Comparison of ENCODE assay signal across 14 cellular contexts in the genomic region with DNA sequence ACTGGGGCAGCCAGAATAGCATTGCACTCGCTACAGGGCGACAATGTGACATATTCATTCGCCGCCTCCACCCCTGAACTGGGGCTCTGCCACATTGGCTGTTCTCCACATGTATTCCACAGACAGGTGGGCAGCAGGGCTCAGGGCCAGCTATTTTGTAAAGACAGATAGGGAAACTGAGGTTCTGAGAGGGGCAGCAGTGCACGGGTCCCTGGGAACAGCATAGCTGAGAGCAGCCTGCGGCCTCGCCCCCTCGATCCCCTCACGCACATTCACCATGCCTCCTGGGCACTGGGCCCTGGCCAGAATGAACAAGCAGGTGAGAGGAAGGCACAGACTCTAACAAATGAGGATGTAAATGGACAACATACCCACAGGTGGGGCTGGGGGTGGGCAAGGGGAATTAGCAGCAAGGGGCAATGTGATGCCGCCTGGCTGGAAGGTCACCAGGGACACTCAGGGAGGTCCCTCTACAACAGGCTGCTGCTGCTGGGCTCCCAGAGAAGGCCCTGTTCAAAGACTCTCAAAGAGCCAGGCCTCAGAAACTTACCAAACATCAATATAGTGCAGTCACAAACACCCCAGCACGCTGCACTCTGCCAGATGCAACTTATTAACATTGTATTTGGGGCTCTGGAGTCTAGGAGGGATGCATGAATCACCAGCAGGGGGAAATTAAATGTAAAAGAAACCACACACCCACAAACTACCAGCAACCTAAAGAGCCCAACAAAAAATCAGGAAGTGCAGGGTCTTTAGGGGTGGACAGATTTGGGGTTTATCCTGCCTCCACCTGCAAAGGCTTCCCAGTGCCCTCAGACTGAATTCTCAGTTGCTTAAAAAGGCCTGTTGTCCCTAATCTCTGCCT.
A peak's percentile ranks its signal among the peaks of the same experiment; 100 is the strongest.
DNase-seq lines count a peak whose midpoint lies in the region; ATAC-seq and TF ChIP-seq lines count a peak whose summit lies in the region.
"Had no signal": no experiment of that assay in that cellular context is flagged by ENCODE, and none has a peak within 500 bp of the region (broad histone marks: within the 10 kb centered on the region; RNA-seq: fewer than 3 reads in every experiment).

No MANE protein-coding gene starts in this region.

- H3K9me3 Mint-ChIP-seq in activated CD4-positive, alpha-beta memory T cell treated with anti-CD3 and anti-CD28 coated beads, Interleukin-2, amount 10 ng/mL, durations not matched to agents 7 days and 5 days, result no peaks in the 10 kb centered on the region

- no peaks in the 10 kb centered on the region for H3K36me3 Mint-ChIP-seq in activated CD4-positive, alpha-beta memory T cell treated with anti-CD3 and anti-CD28 coated beads, Interleukin-2, amount 10 ng/mL, durations not matched to agents 7 days and 5 days (ENCODE audit: low read depth)

- peak; percentile 49 for TF ChIP-seq RAD21 in SK-N-SH (IDR thresholded peaks at IDR 0.05; ENCODE audit: low read length)

- H3K4me2 ChIP-seq in SK-N-SH, result peak overlapping the region; percentile 10; the same call in 1 of the 2 replicates

- H3K27me3 Mint-ChIP-seq in activated CD4-positive, alpha-beta memory T cell treated with anti-CD3 and anti-CD28 coated beads, Interleukin-2, amount 10 ng/mL, durations not matched to agents 7 days and 5 days, result peaks cover 11% of the 10 kb centered on the region
- H3K27me3 Mint-ChIP-seq: progenitor cell of endocrine pancreas had no signal

- TF ChIP-seq CTCF in cardiac muscle cell (IDR thresholded peaks at IDR 0.05; ENCODE audit: low read depth, low read length) (peak; percentile 13), SK-N-SH (IDR thresholded peaks at IDR 0.05) (peak; percentile 30), thyroid gland (IDR thresholded peaks at IDR 0.05) (no peak)

- no peaks in the 10 kb centered on the region for H4K20me1 ChIP-seq in SK-N-SH (ENCODE audit: insufficient read depth)

- peak in 1 of 2 experiments; percentile 51; a peak in 1 of 4 replicates for TF ChIP-seq EP300 in SK-N-SH (IDR thresholded peaks at IDR 0.05; ENCODE audit: borderline replicate concordance in 1 of 2, low read depth in 1 of 2, low read length in 1 of 2)

- peaks cover 24% of the 10 kb centered on the region for H3K4me1 Mint-ChIP-seq in activated CD4-positive, alpha-beta memory T cell treated with anti-CD3 and anti-CD28 coated beads, Interleukin-2, amount 10 ng/mL, durations not matched to agents 7 days and 5 days

- no peak overlapping the region for H3K27ac Mint-ChIP-seq in activated CD4-positive, alpha-beta memory T cell treated with anti-CD3 and anti-CD28 coated beads, Interleukin-2, amount 10 ng/mL, durations not matched to agents 7 days and 5 days
- H3K27ac Mint-ChIP-seq: progenitor cell of endocrine pancreas had no signal

- 81% methylated on average over 11 of the region's 11 CpGs for WGBS in right cardiac atrium
- WGBS in SK-N-SH (ENCODE audit: low lambda C conversion rate), result 90% methylated on average over 7 of the region's 11 CpGs
- 82 to 86% methylated on average over 11 of the region's 11 CpGs for WGBS in thyroid gland, 2 donors

- H3K4me1 ChIP-seq in cardiac muscle cell (ENCODE audit: low read depth) (no peaks in the 10 kb centered on the region), right cardiac atrium (ENCODE audit: control insufficient read depth, insufficient read depth, low read length) (peaks cover 7% of the 10 kb centered on the region), SK-N-SH (ENCODE audit: control insufficient read depth in 1 of 2, insufficient read depth in 2 of 2, low read depth in 1 of 2, low read length in 1 of 2) (peaks cover 10 to 29% of the 10 kb centered on the region in 2 experiments; a peak in 3 of 4 replicates), thyroid gland (peaks cover 25 to 56% of the 10 kb centered on the region in 2 donors)

- intact Hi-C loops in right cardiac atrium (cut with DNase I) (loop anchor here in 3 of 4 donors (5.0 to 10.0 kb wide), 4 partner anchors 61 to 283 kb away; partner anchors contain the start of gene ARHGEF3 (in 2 of the 3)), thyroid gland (cut with DNase I) (no loop called here)

- H3K27me3 ChIP-seq in cardiac muscle cell (peaks cover 17% of the 10 kb centered on the region), right cardiac atrium (ENCODE audit: control insufficient read depth, insufficient read depth) (no peaks in the 10 kb centered on the region), SK-N-SH (ENCODE audit: insufficient read depth) (no peaks in the 10 kb centered on the region), thyroid gland (no peaks in the 10 kb centered on the region)

- peaks cover 8% of the 10 kb centered on the region for H3F3A ChIP-seq in SK-N-SH (replicated peaks; ENCODE audit: insufficient read depth)

- H3K9me2 ChIP-seq in SK-N-SH, result no peaks in the 10 kb centered on the region

- H3K79me2 ChIP-seq in SK-N-SH (ENCODE audit: insufficient read depth), result no peaks in the 10 kb centered on the region

- H3K9ac ChIP-seq in SK-N-SH, result no peak overlapping the region

- DNase-seq in cardiac muscle cell (ENCODE audit: low read depth in 1 of 2, low spot score in 1 of 2) (peak in 1 of 2 donors; percentile 53), right cardiac atrium (no peak), SK-N-SH (peak; percentile 62), fibroblast of gingiva (ENCODE audit: low read depth) (peak; percentile 41), thyroid gland (no peak), NCI-H1417 treated with DMSO at 0.1 percent for 48 hours (lab: John Stamatoyannopoulos, UW) (no peak)
- no peak for DNase-seq in activated CD4-positive, alpha-beta memory T cell treated with anti-CD3 and anti-CD28 coated beads, Interleukin-2, amount 10 ng/mL, durations not matched to agents 7 days and 5 days
- DNase-seq: aorta, C1 segment of cervical spinal cord, left ventricle myocardium superior, NCI-H1092 treated with DMSO at 0.1 percent for 48 hours, WERI-Rb-1 had no signal

- ATAC-seq in right cardiac atrium, result no peak
- no peak for ATAC-seq in GM21360 (IDR thresholded peaks at IDR 0.05; ENCODE audit: unreplicated experiment)
- ATAC-seq: left ventricle myocardium superior had no signal

- CTCF ChIA-PET in SK-N-SH (lab: Yijun Ruan, JAX), result interaction anchor here (0.8 to 9.2 kb wide), 6 partner anchors 9 to 283 kb away, joined by 3 to 199 read pairs (median 13); partner anchors contain the start of gene ARHGEF3
- CTCF ChIA-PET in activated CD4-positive, alpha-beta memory T cell treated with anti-CD3 and anti-CD28 coated beads, Interleukin-2, amount 10 ng/mL, durations not matched to agents 7 days and 5 days (lab: Charles Lee), result interaction anchor here (1.0 to 8.9 kb wide), 4 partner anchors 20 to 283 kb away, joined by 4 to 182 read pairs (median 6); no protein-coding TSS in a partner anchor

- no peak overlapping the region for H3K4me3 Mint-ChIP-seq in activated CD4-positive, alpha-beta memory T cell treated with anti-CD3 and anti-CD28 coated beads, Interleukin-2, amount 10 ng/mL, durations not matched to agents 7 days and 5 days

- POLR2A ChIA-PET in SK-N-SH (lab: Yijun Ruan, JAX), result no interaction called here
- POLR2A ChIA-PET in activated CD4-positive, alpha-beta memory T cell treated with anti-CD3 and anti-CD28 coated beads, Interleukin-2, amount 10 ng/mL, durations not matched to agents 7 days and 5 days (lab: Charles Lee), result interaction anchor here (5.1 kb wide), 1 partner anchor 185 kb away, joined by 30 read pairs; the partner anchor contains the start of gene ARHGEF3

- H3K36me3 ChIP-seq in cardiac muscle cell (no peaks in the 10 kb centered on the region), SK-N-SH (replicated peaks in 1 of 2; ENCODE audit: control insufficient read depth in 1 of 2, insufficient read depth in 2 of 2, low read length in 1 of 2) (no peaks in the 10 kb centered on the region), thyroid gland (no peaks in the 10 kb centered on the region)
- H3K36me3 ChIP-seq: WERI-Rb-1 had no signal

- H3K27ac ChIP-seq in cardiac muscle cell (no peak overlapping the region), right cardiac atrium (ENCODE audit: low read length) (no peak overlapping the region), SK-N-SH (ENCODE audit: low read depth in 2 of 2, low read length in 1 of 2) (peak overlapping the region in 1 of 2 experiments; percentile 62; a peak in 3 of 4 replicates), thyroid gland (peak overlapping the region; percentile 26 to 71 (median 70))
- H3K27ac ChIP-seq: WERI-Rb-1 had no signal

- 0 out of 2 replicates have a peak overlapping the region, but pooled peaks have one; percentile 37 for H2AFZ ChIP-seq in SK-N-SH (ENCODE audit: low read depth)

- H3K9me3 ChIP-seq in cardiac muscle cell (ENCODE audit: low read depth) (no peaks in the 10 kb centered on the region), right cardiac atrium (ENCODE audit: control insufficient read depth, low read length) (no peaks in the 10 kb centered on the region), SK-N-SH (no peaks in the 10 kb centered on the region), thyroid gland (no peaks in the 10 kb centered on the region)

- H3K4me3 ChIP-seq in cardiac muscle cell (no peak overlapping the region), right cardiac atrium (ENCODE audit: low read length) (no peak overlapping the region), SK-N-SH (ENCODE audit: low read depth in 2 of 2, low read length in 1 of 2) (no peak overlapping the region), thyroid gland (replicated peaks in 1 of 3) (no peak overlapping the region)

- no peak for TF ChIP-seq POLR2A in thyroid gland (IDR thresholded peaks at IDR 0.05)

TF ChIP-seq in SK-N-SH, 30 proteins besides CTCF, POLR2A, EP300 and RAD21 (continues in another document):
- TF ChIP-seq SIN3A (IDR thresholded peaks at IDR 0.05; ENCODE audit: borderline replicate concordance, low read depth, low read length) (no peak), CHD2 (IDR thresholded peaks at IDR 0.05; ENCODE audit: low read length, partially characterized antibody) (no peak), GABPA (IDR thresholded peaks at IDR 0.05; ENCODE audit: low read depth) (no peak)

Comparison
In these comparisons a context has a peak if more than half of its experiments do, and no peak if none do; other contexts are left out.
1. DNase-seq: peak in SK-N-SH (single experiment) and fibroblast of gingiva (single experiment); none in right cardiac atrium (0 of 3), thyroid gland (0 of 2), NCI-H1417 treated with DMSO at 0.1 percent for 48 hours (single experiment) and activated CD4-positive, alpha-beta memory T cell treated with anti-CD3 and anti-CD28 coated beads, Interleukin-2, amount 10 ng/mL, durations not matched to agents 7 days and 5 days (single experiment).
2. H3K27ac ChIP-seq: peak in thyroid gland (3 of 3); none in cardiac muscle cell (single experiment) and right cardiac atrium (single experiment).
3. CTCF ChIP-seq: peak in cardiac muscle cell (single experiment) and SK-N-SH (single experiment); none in thyroid gland (0 of 6).